In genomic region chr4:82223715-82224114, GRCh38 we compare ENCODE assay signal across 1 cellular context.
TF ChIP-seq lines count a peak whose summit lies in the region.

No MANE protein-coding gene starts in this region.

TF ChIP-seq in HepG2, 621 proteins besides CTCF, POLR2A, EP300 and RAD21 (continued from another document):
- TF ChIP-seq IKZF4 (CRISPR knock-in tag; IDR thresholded peaks at IDR 0.05; ENCODE audit: borderline replicate concordance, low read depth, not compliant biosample characterization) (no peak), DBP (CRISPR knock-in tag; IDR thresholded peaks at IDR 0.05; ENCODE audit: not compliant biosample characterization) (no peak), LRRFIP1 (CRISPR knock-in tag; conservative IDR thresholded peaks at IDR 0.05) (no peak), ZNF598 (CRISPR knock-in tag; IDR thresholded peaks at IDR 0.05; ENCODE audit: borderline replicate concordance) (no peak), SKIL (CRISPR knock-in tag; IDR thresholded peaks at IDR 0.05; ENCODE audit: borderline replicate concordance) (no peak), ZNF713 (CRISPR knock-in tag; IDR thresholded peaks at IDR 0.05) (no peak), GATA4 (IDR thresholded peaks at IDR 0.05; ENCODE audit: borderline replicate concordance, low read depth) (no peak)
